In the genomic region with DNA sequence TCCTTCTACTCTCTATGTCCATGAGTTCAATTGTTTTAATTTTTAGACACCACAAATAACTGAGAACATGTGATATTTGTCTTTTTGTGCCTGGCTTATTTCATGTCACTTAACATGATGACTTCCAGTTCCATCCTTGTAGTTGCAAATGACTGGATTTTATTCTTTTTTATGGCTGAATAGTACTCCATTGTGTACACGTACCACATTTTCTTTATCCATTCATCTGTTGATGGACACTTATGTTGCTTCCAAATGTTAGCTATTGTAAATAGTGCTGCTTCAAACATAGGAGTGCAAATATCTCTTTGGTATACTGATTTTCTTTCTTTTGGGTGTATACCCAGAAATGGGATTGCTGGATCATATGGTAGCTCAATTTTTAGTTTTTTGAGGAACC, we compare ENCODE assay signal across 1 cellular context. TPM values are rescaled to one million over a fixed set of nuclear protein-coding genes. Genes with fewer than 3 reads are reported as not detected.
"Had no signal": no experiment of that assay in that cellular context is flagged by ENCODE, and none has a peak within 500 bp of the region (broad histone marks: within the 10 kb centered on the region; RNA-seq: fewer than 3 reads in every experiment).

No MANE protein-coding gene starts in this region.

RNA-seq across cellular contexts. Expression of a gene that starts 27.0 kb away (rescaled TPM):
- polyA plus RNA-seq: IgD-negative memory B cell had no signal
